ENCODE assay signal across 20 cellular contexts in the genomic region with DNA sequence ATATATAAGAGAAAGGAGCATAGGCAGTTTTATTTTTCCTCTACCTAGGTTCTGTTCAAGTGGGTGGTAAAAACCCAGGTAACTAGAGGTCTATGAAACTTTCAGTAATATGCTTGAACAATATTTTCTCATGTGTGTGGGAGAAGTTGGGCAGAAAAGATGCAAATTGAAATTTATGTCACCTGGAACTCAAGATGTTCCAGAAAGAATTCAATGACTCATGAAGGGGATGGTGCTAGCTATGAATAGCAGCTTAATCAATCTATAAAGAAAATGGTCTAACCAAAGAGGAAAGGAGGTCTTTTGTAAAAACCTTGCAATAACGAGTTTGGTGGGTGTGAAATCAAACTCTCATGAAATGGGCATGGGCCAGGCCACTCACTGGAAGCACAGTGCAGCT.
DNase-seq lines count a peak whose midpoint lies in the region; ATAC-seq lines count a peak whose summit lies in the region.
"Had no signal": no experiment of that assay in that cellular context is flagged by ENCODE, and none has a peak within 500 bp of the region (broad histone marks: within the 10 kb centered on the region; RNA-seq: fewer than 3 reads in every experiment).

No MANE protein-coding gene starts in this region.

- peak; percentile 43 for DNase-seq in activated T-cell treated with anti-CD3 and anti-CD28 coated beads, Interleukin-2, amount 50 U/mL, for 24 hours
- no peak for DNase-seq in activated T-cell treated with anti-CD3 and anti-CD28 coated beads, Interleukin-2, amount 50 U/mL, for 48 hours
- DNase-seq in stimulated activated CD4-positive, alpha-beta T cell treated with anti-CD3 and anti-CD28 coated beads, Interleukin-4, amount 100 ng/mL, for 24 hours, result peak; percentile 17
- DNase-seq in stimulated activated CD4-positive, alpha-beta T cell treated with anti-CD3 and anti-CD28 coated beads, Interleukin-4, amount 100 ng/mL, for 4 hours, result no peak
- no peak for DNase-seq in activated T-helper 2 cell treated with anti-CD3 and anti-CD28 coated beads, Interferon-gamma antibody, Interleukin-2, Interleukin-4, amounts not matched to agents 10 μg/mL and 5 μg/mL and 100 μg/mL, durations not matched to agents 14 hours and 24 hours and 36 hours (ENCODE audit: low spot score)
- no peak for DNase-seq in stimulated activated naive CD8-positive, alpha-beta T cell treated with anti-CD3 and anti-CD28 coated beads, Interleukin-15, amount 100 ng/mL, for 72 hours
- no peak for DNase-seq in ureter (ENCODE audit: low spot score)
- DNase-seq: ACHN; C1 segment of cervical spinal cord; CD8-positive, alpha-beta memory T cell; DMS53; EL; MM.1S; NCI-H1092 treated with DMSO at 0.1 percent for 48 hours; NCI-H146; NCI-H2081 treated with DMSO at 0.1 percent for 48 hours; NCI-H510A; NCI-H748 treated with DMSO at 0.1 percent for 48 hours; NK-92 treated with Interleukin-12 subunit alpha and Interleukin-12 subunit beta, amount 100 ng/mL, for 24 hours had no signal

- peaks cover 68% of the 10 kb centered on the region for H3K36me3 Mint-ChIP-seq in activated T-cell treated with anti-CD3 and anti-CD28 coated beads, Interleukin-2, amount 50 U/mL, for 24 hours (ENCODE audit: low read depth)
- peaks cover 57% of the 10 kb centered on the region for H3K36me3 Mint-ChIP-seq in activated T-helper 2 cell treated with anti-CD3 and anti-CD28 coated beads, Interferon-gamma antibody, Interleukin-2, Interleukin-4, amounts not matched to agents 10 μg/mL and 5 μg/mL and 100 μg/mL, durations not matched to agents 14 hours and 24 hours and 36 hours (ENCODE audit: low read depth)

- intact Hi-C loops in activated T-helper 2 cell treated with anti-CD3 and anti-CD28 coated beads, Interferon-gamma antibody, Interleukin-2, Interleukin-4, amounts not matched to agents 10 μg/mL and 5 μg/mL and 100 μg/mL, durations not matched to agents 14 hours and 24 hours and 36 hours (cut with micrococcal nuclease), result no loop called here

- no peaks in the 10 kb centered on the region for H3K27me3 Mint-ChIP-seq in activated T-cell treated with anti-CD3 and anti-CD28 coated beads, Interleukin-2, amount 50 U/mL, for 24 hours
- H3K27me3 Mint-ChIP-seq in activated T-helper 2 cell treated with anti-CD3 and anti-CD28 coated beads, Interferon-gamma antibody, Interleukin-2, Interleukin-4, amounts not matched to agents 10 μg/mL and 5 μg/mL and 100 μg/mL, durations not matched to agents 14 hours and 24 hours and 36 hours (ENCODE audit: low read depth), result no peaks in the 10 kb centered on the region
- no peaks in the 10 kb centered on the region for H3K27me3 Mint-ChIP-seq in stimulated activated naive CD8-positive, alpha-beta T cell treated with anti-CD3 and anti-CD28 coated beads, Interleukin-15, amount 100 ng/mL, for 72 hours
- H3K27me3 Mint-ChIP-seq: CD8-positive, alpha-beta memory T cell had no signal

- peak; percentile 18 for ATAC-seq in stimulated activated naive CD8-positive, alpha-beta T cell treated with anti-CD3 and anti-CD28 coated beads, Interleukin-15, amount 100 ng/mL, for 72 hours
- ATAC-seq: Right ventricle myocardium inferior had no signal

- H3K27ac Mint-ChIP-seq in activated T-cell treated with anti-CD3 and anti-CD28 coated beads, Interleukin-2, amount 50 U/mL, for 24 hours, result peak overlapping the region; percentile 81
- H3K27ac Mint-ChIP-seq in activated T-helper 2 cell treated with anti-CD3 and anti-CD28 coated beads, Interferon-gamma antibody, Interleukin-2, Interleukin-4, amounts not matched to agents 10 μg/mL and 5 μg/mL and 100 μg/mL, durations not matched to agents 14 hours and 24 hours and 36 hours, result peak overlapping the region; percentile 26
- peak overlapping the region in 1 of 2 donors; percentile 91 for H3K27ac Mint-ChIP-seq in stimulated activated naive CD8-positive, alpha-beta T cell treated with anti-CD3 and anti-CD28 coated beads, Interleukin-15, amount 100 ng/mL, for 72 hours
- H3K27ac Mint-ChIP-seq: CD8-positive, alpha-beta memory T cell had no signal

- peaks cover 59% of the 10 kb centered on the region for H3K4me1 Mint-ChIP-seq in activated T-cell treated with anti-CD3 and anti-CD28 coated beads, Interleukin-2, amount 50 U/mL, for 24 hours (ENCODE audit: low read depth)
- H3K4me1 Mint-ChIP-seq in activated T-helper 2 cell treated with anti-CD3 and anti-CD28 coated beads, Interferon-gamma antibody, Interleukin-2, Interleukin-4, amounts not matched to agents 10 μg/mL and 5 μg/mL and 100 μg/mL, durations not matched to agents 14 hours and 24 hours and 36 hours (ENCODE audit: low read depth), result peaks cover 22% of the 10 kb centered on the region
- peaks cover 11% of the 10 kb centered on the region for H3K4me1 Mint-ChIP-seq in stimulated activated naive CD8-positive, alpha-beta T cell treated with anti-CD3 and anti-CD28 coated beads, Interleukin-15, amount 100 ng/mL, for 72 hours
- H3K4me1 Mint-ChIP-seq: CD8-positive, alpha-beta memory T cell had no signal

- H3K9me3 Mint-ChIP-seq in activated T-cell treated with anti-CD3 and anti-CD28 coated beads, Interleukin-2, amount 50 U/mL, for 24 hours, result peaks cover 5% of the 10 kb centered on the region
- H3K9me3 Mint-ChIP-seq in activated T-helper 2 cell treated with anti-CD3 and anti-CD28 coated beads, Interferon-gamma antibody, Interleukin-2, Interleukin-4, amounts not matched to agents 10 μg/mL and 5 μg/mL and 100 μg/mL, durations not matched to agents 14 hours and 24 hours and 36 hours, result peaks cover 15% of the 10 kb centered on the region
- peaks cover 0 to 7% of the 10 kb centered on the region in 2 donors for H3K9me3 Mint-ChIP-seq in stimulated activated naive CD8-positive, alpha-beta T cell treated with anti-CD3 and anti-CD28 coated beads, Interleukin-15, amount 100 ng/mL, for 72 hours
- H3K9me3 Mint-ChIP-seq: CD8-positive, alpha-beta memory T cell had no signal

- no peak overlapping the region for H3K4me3 Mint-ChIP-seq in activated T-cell treated with anti-CD3 and anti-CD28 coated beads, Interleukin-2, amount 50 U/mL, for 24 hours
- H3K4me3 Mint-ChIP-seq in activated T-helper 2 cell treated with anti-CD3 and anti-CD28 coated beads, Interferon-gamma antibody, Interleukin-2, Interleukin-4, amounts not matched to agents 10 μg/mL and 5 μg/mL and 100 μg/mL, durations not matched to agents 14 hours and 24 hours and 36 hours (ENCODE audit: low read depth), result no peak overlapping the region
- no peak overlapping the region for H3K4me3 Mint-ChIP-seq in stimulated activated naive CD8-positive, alpha-beta T cell treated with anti-CD3 and anti-CD28 coated beads, Interleukin-15, amount 100 ng/mL, for 72 hours
- H3K4me3 Mint-ChIP-seq: CD8-positive, alpha-beta memory T cell had no signal

Comparison
In these comparisons a context has a peak if more than half of its experiments do, and no peak if none do; other contexts are left out.
1. DNase-seq: peak in activated T-cell treated with anti-CD3 and anti-CD28 coated beads, Interleukin-2, amount 50 U/mL, for 24 hours (single experiment) and stimulated activated CD4-positive, alpha-beta T cell treated with anti-CD3 and anti-CD28 coated beads, Interleukin-4, amount 100 ng/mL, for 24 hours (single experiment); none in activated T-cell treated with anti-CD3 and anti-CD28 coated beads, Interleukin-2, amount 50 U/mL, for 48 hours (0 of 2), stimulated activated CD4-positive, alpha-beta T cell treated with anti-CD3 and anti-CD28 coated beads, Interleukin-4, amount 100 ng/mL, for 4 hours (0 of 2), activated T-helper 2 cell treated with anti-CD3 and anti-CD28 coated beads, Interferon-gamma antibody, Interleukin-2, Interleukin-4, amounts not matched to agents 10 μg/mL and 5 μg/mL and 100 μg/mL, durations not matched to agents 14 hours and 24 hours and 36 hours (single experiment), stimulated activated naive CD8-positive, alpha-beta T cell treated with anti-CD3 and anti-CD28 coated beads, Interleukin-15, amount 100 ng/mL, for 72 hours (0 of 2) and ureter (single experiment).